ENCODE assay signal across 22 cellular contexts in the genomic region with DNA sequence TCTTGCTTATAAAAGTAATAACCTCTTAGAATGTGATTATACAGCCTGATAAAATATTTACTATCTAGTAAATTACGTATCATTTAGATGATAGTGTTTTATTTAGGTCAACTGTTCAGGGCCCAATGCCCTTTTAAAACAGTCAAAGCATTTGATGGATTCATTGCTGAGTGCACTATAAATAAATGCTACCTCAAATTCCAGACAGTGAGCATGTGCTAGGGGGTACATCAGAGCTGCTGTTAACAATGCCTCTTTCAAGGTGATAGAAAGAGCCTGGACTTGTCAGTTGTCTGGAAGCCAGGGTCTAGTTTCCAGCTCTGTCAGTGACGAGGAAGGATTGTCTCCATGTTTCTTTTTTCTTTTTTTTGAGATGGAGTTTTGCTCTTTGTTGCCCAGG.
"Had no signal": no experiment of that assay in that cellular context is flagged by ENCODE, and none has a peak within 500 bp of the region (broad histone marks: within the 10 kb centered on the region; RNA-seq: fewer than 3 reads in every experiment).

No MANE protein-coding gene starts in this region.

- H3K4me3 ChIP-seq: lower lobe of right lung, pancreas, prostate gland, spleen, suprapubic skin, thoracic aorta, tibial artery, upper lobe of right lung had no signal

- DNase-seq: hypothalamus; immature natural killer cell; kidney; lower lobe of right lung; mammary epithelial cell; mesenchymal stem cell; naive thymus-derived CD8-positive, alpha-beta T cell; nucleus accumbens; pancreas; posterior cingulate gyrus; small intestine; spleen; stimulated activated CD4-positive, alpha-beta T cell treated with anti-CD3 and anti-CD28 coated beads, Interleukin-4, amount 100 ng/mL, for 24 hours; stimulated activated naive CD4-positive, alpha-beta T cell; tibial artery; trophoblast cell; upper lobe of right lung had no signal

- ATAC-seq: lower lobe of right lung; naive thymus-derived CD8-positive, alpha-beta T cell; pancreas; sciatic nerve; stimulated activated effector memory CD8-positive, alpha-beta T cell treated with anti-CD3 and anti-CD28 coated beads, Interleukin-12 subunit alpha, Interleukin-12 subunit beta, amount 100 ng/mL, for 72 hours; upper lobe of right lung had no signal

- H3K9me3 ChIP-seq: lower lobe of right lung, pancreas, prostate gland, spleen, suprapubic skin, thoracic aorta, tibial artery, upper lobe of right lung had no signal

- H3K27me3 ChIP-seq: pancreas, suprapubic skin had no signal

- H3K4me1 ChIP-seq: lower lobe of right lung, pancreas, prostate gland, spleen, suprapubic skin, upper lobe of right lung had no signal

- H3K27ac ChIP-seq: lower lobe of right lung, pancreas, prostate gland, spleen, suprapubic skin, tibial artery, upper lobe of right lung had no signal

- H3K36me3 ChIP-seq: lower lobe of right lung, pancreas, prostate gland, spleen, suprapubic skin, thoracic aorta, tibial artery, upper lobe of right lung had no signal
